1 cellular context compared by ENCODE assay signal in the genomic region with DNA sequence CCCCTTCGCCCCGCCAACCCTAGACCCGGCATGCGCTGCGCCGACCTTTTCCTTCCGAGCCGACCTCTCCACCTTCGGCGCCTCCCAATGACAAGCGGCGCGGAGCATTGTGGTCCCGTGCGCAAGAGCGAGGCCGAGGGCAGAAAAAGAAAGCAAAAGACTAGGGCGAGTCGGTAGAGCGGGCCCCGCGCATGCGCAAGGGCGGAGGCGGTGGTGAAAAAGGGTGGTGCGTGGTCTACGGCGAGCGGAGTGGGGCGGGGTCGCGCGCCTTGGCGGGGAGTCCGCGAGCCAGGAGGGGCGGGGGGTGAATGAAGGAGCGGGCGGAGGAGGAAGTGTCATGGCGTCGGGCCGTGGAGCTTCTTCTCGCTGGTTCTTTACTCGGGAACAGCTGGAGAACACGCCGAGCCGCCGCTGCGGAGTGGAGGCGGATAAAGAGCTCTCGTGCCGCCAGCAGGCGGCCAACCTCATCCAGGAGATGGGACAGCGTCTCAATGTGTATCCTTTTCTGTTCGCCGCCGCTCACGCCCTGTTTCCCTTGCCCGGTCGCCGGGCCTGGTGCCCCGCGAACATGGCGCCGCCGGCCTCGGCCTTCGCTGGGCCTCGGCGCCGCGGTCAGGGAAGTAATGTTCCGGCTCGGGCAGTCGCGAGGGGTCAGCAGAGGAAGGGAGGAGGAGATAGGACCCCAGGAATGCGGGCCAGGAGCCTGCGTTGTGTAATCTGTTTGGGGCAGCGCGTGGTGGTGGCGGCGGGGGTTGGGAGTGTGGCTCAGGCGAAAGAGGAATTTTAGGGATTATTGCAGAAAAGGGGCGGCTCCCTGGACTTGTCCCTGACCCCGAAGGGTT.
TF ChIP-seq lines count a peak whose summit lies in the region.

TSS of gene CCNT2 (plus strand) at position 305 of the 842 bp plus-strand sequence. CDS start at position 338, 33 bp downstream.

TF ChIP-seq in H1, 55 proteins besides CTCF, POLR2A, EP300 and RAD21 (continues in another document):
- TF ChIP-seq, protein P1, sequence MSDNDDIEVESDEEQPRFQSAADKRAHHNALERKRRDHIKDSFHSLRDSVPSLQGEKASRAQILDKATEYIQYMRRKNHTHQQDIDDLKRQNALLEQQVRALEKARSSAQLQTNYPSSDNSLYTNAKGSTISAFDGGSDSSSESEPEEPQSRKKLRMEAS (IDR thresholded peaks at IDR 0.05), result peak; percentile 21
- TF ChIP-seq BACH1 (IDR thresholded peaks at IDR 0.05; ENCODE audit: low read length), result no peak
- TF ChIP-seq CBX5 (IDR thresholded peaks at IDR 0.05; ENCODE audit: low read depth, low read length), result no peak
- TF ChIP-seq, protein P2, sequence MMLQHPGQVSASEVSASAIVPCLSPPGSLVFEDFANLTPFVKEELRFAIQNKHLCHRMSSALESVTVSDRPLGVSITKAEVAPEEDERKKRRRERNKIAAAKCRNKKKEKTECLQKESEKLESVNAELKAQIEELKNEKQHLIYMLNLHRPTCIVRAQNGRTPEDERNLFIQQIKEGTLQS (IDR thresholded peaks at IDR 0.05; ENCODE audit: insufficient read depth, low read depth, low read length), result peak; percentile 91
- TF ChIP-seq SUZ12 (IDR thresholded peaks at IDR 0.05; ENCODE audit: low read length), result no peak
- peak; percentile 98 for TF ChIP-seq ASH2L (IDR thresholded peaks at IDR 0.05; ENCODE audit: low read length)
- TF ChIP-seq SAP30 (IDR thresholded peaks at IDR 0.05; ENCODE audit: insufficient read depth, insufficient replicate concordance, low read length), result no peak
- peak; percentile 88 for TF ChIP-seq PHF8 (conservative IDR thresholded peaks at IDR 0.05; ENCODE audit: low read depth, low read length)
- TF ChIP-seq ATF2 (IDR thresholded peaks at IDR 0.05; ENCODE audit: low read length), result no peak
- peak; percentile 20; the same call in 1 of the 2 replicates for TF ChIP-seq CHD1 (IDR thresholded peaks at IDR 0.05; ENCODE audit: low read depth, low read length)
- TF ChIP-seq TCF12 (IDR thresholded peaks at IDR 0.05; ENCODE audit: low read depth, low read length), result no peak
- no peak for TF ChIP-seq JUND (IDR thresholded peaks at IDR 0.05; ENCODE audit: low read length)
- peak; percentile 71 for TF ChIP-seq CEBPB (IDR thresholded peaks at IDR 0.05; ENCODE audit: low read depth, low read length)
- TF ChIP-seq SP4 (IDR thresholded peaks at IDR 0.05; ENCODE audit: low read length), result no peak; the same call in 1 of the 2 replicates
- TF ChIP-seq EGR1 (IDR thresholded peaks at IDR 0.05; ENCODE audit: borderline replicate concordance, low read depth, low read length), result 0 out of 2 replicates have a peak, but pooled peaks have one; percentile 3
- TF ChIP-seq CBX8 (IDR thresholded peaks at IDR 0.05; ENCODE audit: borderline replicate concordance, low read depth, low read length), result no peak
- no peak for TF ChIP-seq GABPA (IDR thresholded peaks at IDR 0.05; ENCODE audit: borderline replicate concordance, insufficient read depth, low read length)
- peak; percentile 63; the same call in 1 of the 2 replicates for TF ChIP-seq KDM5A (IDR thresholded peaks at IDR 0.05; ENCODE audit: low read length)
- no peak for TF ChIP-seq JUN (IDR thresholded peaks at IDR 0.05; ENCODE audit: low read depth, low read length)
- TF ChIP-seq CREB1 (IDR thresholded peaks at IDR 0.05), result peak; percentile 97
- no peak for TF ChIP-seq HDAC6 (IDR thresholded peaks at IDR 0.05; ENCODE audit: low read depth, low read length)
- no peak for TF ChIP-seq GTF2F1 (IDR thresholded peaks at IDR 0.05; ENCODE audit: borderline replicate concordance, low read depth, low read length)
- TF ChIP-seq MAFK (IDR thresholded peaks at IDR 0.05; ENCODE audit: low read depth, low read length), result no peak
- peak in 1 of 2 experiments; percentile 63; a peak in 1 of 4 replicates for TF ChIP-seq SIN3A (conservative IDR thresholded peaks at IDR 0.05 in 1 of 2, IDR thresholded peaks at IDR 0.05 in 1 of 2; ENCODE audit: low read depth in 1 of 2, low read length in 2 of 2)
- TF ChIP-seq CHD7 (IDR thresholded peaks at IDR 0.05; ENCODE audit: insufficient replicate concordance, low read length), result no peak
- no peak; the same call in 1 of the 2 replicates for TF ChIP-seq SIX5 (IDR thresholded peaks at IDR 0.05; ENCODE audit: low read depth, low read length)
- peak; percentile 74 for TF ChIP-seq POLR2AphosphoS5 (IDR thresholded peaks at IDR 0.05; ENCODE audit: low read depth, low read length)
- TF ChIP-seq BRCA1 (IDR thresholded peaks at IDR 0.05; ENCODE audit: low read depth, low read length), result no peak
- peak; percentile 90 for TF ChIP-seq TAF1 (IDR thresholded peaks at IDR 0.05; ENCODE audit: low read depth, low read length)
- no peak for TF ChIP-seq FOSL1 (IDR thresholded peaks at IDR 0.05; ENCODE audit: insufficient read depth, low read depth, low read length)
- TF ChIP-seq CTBP2 (IDR thresholded peaks at IDR 0.05; ENCODE audit: borderline replicate concordance, insufficient read depth, insufficient read length, low read length), result no peak
- TF ChIP-seq SRF (IDR thresholded peaks at IDR 0.05; ENCODE audit: low read depth, low read length), result peak; percentile 35; the same call in 1 of the 2 replicates
- TF ChIP-seq SIRT6 (IDR thresholded peaks at IDR 0.05; ENCODE audit: low read length), result no peak
- peak; percentile 72 for TF ChIP-seq TBP (IDR thresholded peaks at IDR 0.05; ENCODE audit: low read depth, low read length)
- no peak for TF ChIP-seq NANOG (IDR thresholded peaks at IDR 0.05; ENCODE audit: insufficient read depth, low read depth, low read length, poor library complexity, severe bottlenecking)
- no peak for TF ChIP-seq RFX5 (IDR thresholded peaks at IDR 0.05; ENCODE audit: borderline replicate concordance, low read depth, low read length)
- TF ChIP-seq KDM1A (IDR thresholded peaks at IDR 0.05; ENCODE audit: borderline replicate concordance, low read length), result no peak
- TF ChIP-seq BCL11A (IDR thresholded peaks at IDR 0.05; ENCODE audit: low read depth in 2 of 2, low read length in 2 of 2), result no peak
- no peak for TF ChIP-seq CHD2 (IDR thresholded peaks at IDR 0.05; ENCODE audit: low read length)
- TF ChIP-seq NRF1 (IDR thresholded peaks at IDR 0.05; ENCODE audit: low read depth, low read length), result peak; percentile 96
- peak; percentile 80 for TF ChIP-seq TAF7 (optimal IDR thresholded peaks at IDR 0.05; ENCODE audit: borderline replicate concordance, low read depth, low read length)
- no peak for TF ChIP-seq HDAC2 (IDR thresholded peaks at IDR 0.05; ENCODE audit: borderline replicate concordance in 1 of 2, low read depth in 2 of 2, low read length in 2 of 2)
- peak; percentile 28; the same call in 1 of the 2 replicates for TF ChIP-seq RBBP5 (IDR thresholded peaks at IDR 0.05; ENCODE audit: borderline replicate concordance, low read depth, low read length)
- no peak for TF ChIP-seq EZH2 (IDR thresholded peaks at IDR 0.05; ENCODE audit: low read depth, low read length, severe bottlenecking)
- peak; percentile 94 for TF ChIP-seq YY1 (IDR thresholded peaks at IDR 0.05; ENCODE audit: low read depth, low read length)
- 0 out of 2 replicates have a peak, but pooled peaks have one; percentile 27 for TF ChIP-seq SP1 (IDR thresholded peaks at IDR 0.05; ENCODE audit: low read depth, low read length)
- TF ChIP-seq KDM4A (IDR thresholded peaks at IDR 0.05; ENCODE audit: low read depth, low read length, severe bottlenecking), result peak; percentile 36
- TF ChIP-seq ZNF274 (IDR thresholded peaks at IDR 0.05; ENCODE audit: borderline replicate concordance, extremely low read depth, low read length), result no peak
- no peak for TF ChIP-seq RNF2 (IDR thresholded peaks at IDR 0.05; ENCODE audit: borderline replicate concordance, low read depth, low read length, missing control alignments, poor library complexity, severe bottlenecking)
- no peak for TF ChIP-seq RXRA (IDR thresholded peaks at IDR 0.05; ENCODE audit: insufficient read depth, low read depth, low read length)
- 0 out of 2 replicates have a peak, but pooled peaks have one; percentile 36 for TF ChIP-seq USF2 (IDR thresholded peaks at IDR 0.05; ENCODE audit: low read length)
- TF ChIP-seq SP2 (IDR thresholded peaks at IDR 0.05; ENCODE audit: low read length), result no peak
- TF ChIP-seq, protein P3, sequence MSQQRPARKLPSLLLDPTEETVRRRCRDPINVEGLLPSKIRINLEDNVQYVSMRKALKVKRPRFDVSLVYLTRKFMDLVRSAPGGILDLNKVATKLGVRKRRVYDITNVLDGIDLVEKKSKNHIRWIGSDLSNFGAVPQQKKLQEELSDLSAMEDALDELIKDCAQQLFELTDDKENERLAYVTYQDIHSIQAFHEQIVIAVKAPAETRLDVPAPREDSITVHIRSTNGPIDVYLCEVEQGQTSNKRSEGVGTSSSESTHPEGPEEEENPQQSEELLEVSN (IDR thresholded peaks at IDR 0.05), result no peak
- TF ChIP-seq POU5F1 (IDR thresholded peaks at IDR 0.05; ENCODE audit: low read depth, low read length), result no peak
